Comparison of ENCODE assay signal across 10 cellular contexts in the genomic region with DNA sequence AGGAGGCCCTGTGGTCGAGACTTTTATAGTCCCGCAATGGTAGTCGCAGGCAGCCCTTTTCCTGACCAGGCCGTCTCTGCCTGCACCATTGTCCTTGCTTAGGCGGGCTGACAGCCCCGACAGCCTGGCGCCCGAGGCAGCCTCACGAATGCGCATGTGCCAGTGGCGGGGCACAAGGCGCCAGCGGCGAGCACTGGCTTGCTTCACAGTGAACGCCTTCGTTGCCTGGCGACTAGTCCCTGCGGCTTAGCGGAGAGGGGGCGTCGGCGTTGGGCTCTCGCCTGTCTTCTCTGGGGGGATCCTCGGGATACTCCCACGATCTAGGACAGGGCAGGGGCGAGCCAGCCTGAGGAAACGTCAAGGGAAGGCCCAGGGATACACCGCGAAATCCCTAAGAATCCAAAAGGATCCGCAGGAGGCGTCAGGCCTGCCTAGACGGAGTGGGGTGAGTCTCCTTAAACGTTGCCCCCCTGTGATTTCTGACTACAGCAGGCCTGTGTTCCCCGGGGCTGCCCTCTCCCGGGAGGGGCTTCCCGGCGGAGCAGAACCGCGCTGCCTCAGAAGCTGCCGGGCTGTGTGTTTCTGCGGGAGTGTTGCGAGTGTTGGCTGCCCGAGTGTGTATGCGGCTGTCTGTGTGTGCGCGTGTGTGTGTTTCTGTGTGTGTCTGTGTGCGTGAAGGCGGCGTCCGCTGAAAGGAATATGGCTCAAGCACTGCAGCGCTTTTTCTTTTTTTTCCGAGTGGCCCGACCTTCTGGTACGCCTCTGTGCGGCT. TPM values are rescaled to one million over a fixed set of nuclear protein-coding genes. Genes with fewer than 3 reads are reported as not detected.
DNase-seq lines count a peak whose midpoint lies in the region; ATAC-seq, FAIRE-seq and TF ChIP-seq lines count a peak whose summit lies in the region.
"Had no signal": no experiment of that assay in that cellular context is flagged by ENCODE, and none has a peak within 500 bp of the region (broad histone marks: within the 10 kb centered on the region; RNA-seq: fewer than 3 reads in every experiment).

No MANE protein-coding gene starts in this region.

- DNase-seq in GM12892 (ENCODE audit: insufficient read length) (peak; percentile 17), osteocyte (ENCODE audit: extremely low spot score, unreplicated experiment) (peak; percentile 83), NCI-H1694 (lab: John Stamatoyannopoulos, UW) (no peak), ecto neural progenitor cell (ENCODE audit: low spot score) (no peak), H4 (ENCODE audit: low spot score) (no peak)
- DNase-seq in activated T-cell treated with anti-CD3 and anti-CD28 coated beads, Interleukin-2, amount 50 U/mL, for 48 hours = peak; percentile 34 to 46

- no peak overlapping the region for H3K4me3 Mint-ChIP-seq in osteocyte (ENCODE audit: unreplicated experiment)
- H3K4me3 Mint-ChIP-seq: dendritic cell treated with granulocyte-macrophage colony-stimulating factor and Interleukin-4, amounts not matched to agents 40 ng/mL and 50 ng/mL, for 4 days had no signal

- FAIRE-seq in GM12892 (lab: Jason Lieb, UNC) = no peak

- TF ChIP-seq POLR2A in GM12892 (IDR thresholded peaks at IDR 0.05; ENCODE audit: low read depth, low read length) (no peak), gastroesophageal sphincter (IDR thresholded peaks at IDR 0.05) (no peak)

- WGBS in gastroesophageal sphincter (ENCODE audit: low coverage in 1 of 2), 2 donors = 24% methylated on average over 17 of the region's 55 CpGs; no CpG with 5 or more reads in 1 of the 2 donors

- H3K27me3 Mint-ChIP-seq in osteocyte (ENCODE audit: unreplicated experiment) = peaks cover 13% of the 10 kb centered on the region

- TF ChIP-seq EP300 in gastroesophageal sphincter (IDR thresholded peaks at IDR 0.05) = no peak

- no peaks in the 10 kb centered on the region for H3K9me3 ChIP-seq in gastroesophageal sphincter

- ATAC-seq in gastroesophageal sphincter (peak; percentile 81), HG03432 (IDR thresholded peaks at IDR 0.05; ENCODE audit: unreplicated experiment) (no peak)

- peaks cover 12% of the 10 kb centered on the region for H3K9me3 Mint-ChIP-seq in osteocyte (ENCODE audit: unreplicated experiment)

- no peaks in the 10 kb centered on the region for H3K4me1 Mint-ChIP-seq in osteocyte (ENCODE audit: unreplicated experiment)

- no peak overlapping the region for H3K27ac Mint-ChIP-seq in osteocyte (ENCODE audit: unreplicated experiment)
- H3K27ac Mint-ChIP-seq: dendritic cell treated with granulocyte-macrophage colony-stimulating factor and Interleukin-4, amounts not matched to agents 40 ng/mL and 50 ng/mL, for 4 days had no signal

- no peaks in the 10 kb centered on the region for H3K36me3 Mint-ChIP-seq in osteocyte (ENCODE audit: unreplicated experiment)

- H3K27me3 ChIP-seq in gastroesophageal sphincter = peaks cover 3% of the 10 kb centered on the region

- H3K36me3 ChIP-seq in gastroesophageal sphincter = no peaks in the 10 kb centered on the region

- peak overlapping the region in 3 of 4 donors; percentile 51 to 61 (median 59) for H3K27ac ChIP-seq in gastroesophageal sphincter
- H3K27ac ChIP-seq: HL-60 had no signal

- peak overlapping the region; percentile 37 to 61 for H3K4me3 ChIP-seq in gastroesophageal sphincter

- TF ChIP-seq CTCF in gastroesophageal sphincter (IDR thresholded peaks at IDR 0.05) (no peak), osteocyte (IDR thresholded peaks at IDR 0.05) (no peak)

- peaks cover 0 to 18% (median 0%) of the 10 kb centered on the region in 3 donors for H3K4me1 ChIP-seq in gastroesophageal sphincter

RNA-seq across cellular contexts. Expression of a gene that starts 20.5 kb away (rescaled TPM):
- 6.1 TPM for polyA plus RNA-seq in GM12892 (2012; ENCODE audit: missing spikeins)
- total RNA-seq in gastroesophageal sphincter (1 to 10 TPM; 3.0 to 7.8 (median 4.1) TPM), osteocyte (1.8 and 2.8 TPM in 2 replicates)
- 13.4 and 14.6 TPM in 2 replicates for total RNA-seq in H4 (2014; rRNA removed; shearing (Covaris generic))

Comparison
In these comparisons a context has a peak if more than half of its experiments do, and no peak if none do; other contexts are left out.
1. DNase-seq: peak in GM12892 (single experiment), activated T-cell treated with anti-CD3 and anti-CD28 coated beads, Interleukin-2, amount 50 U/mL, for 48 hours (2 of 2) and osteocyte (single experiment); none in NCI-H1694 (single experiment), ecto neural progenitor cell (single experiment) and H4 (single experiment).